ENCODE assay signal across 12 cellular contexts in the genomic region with DNA sequence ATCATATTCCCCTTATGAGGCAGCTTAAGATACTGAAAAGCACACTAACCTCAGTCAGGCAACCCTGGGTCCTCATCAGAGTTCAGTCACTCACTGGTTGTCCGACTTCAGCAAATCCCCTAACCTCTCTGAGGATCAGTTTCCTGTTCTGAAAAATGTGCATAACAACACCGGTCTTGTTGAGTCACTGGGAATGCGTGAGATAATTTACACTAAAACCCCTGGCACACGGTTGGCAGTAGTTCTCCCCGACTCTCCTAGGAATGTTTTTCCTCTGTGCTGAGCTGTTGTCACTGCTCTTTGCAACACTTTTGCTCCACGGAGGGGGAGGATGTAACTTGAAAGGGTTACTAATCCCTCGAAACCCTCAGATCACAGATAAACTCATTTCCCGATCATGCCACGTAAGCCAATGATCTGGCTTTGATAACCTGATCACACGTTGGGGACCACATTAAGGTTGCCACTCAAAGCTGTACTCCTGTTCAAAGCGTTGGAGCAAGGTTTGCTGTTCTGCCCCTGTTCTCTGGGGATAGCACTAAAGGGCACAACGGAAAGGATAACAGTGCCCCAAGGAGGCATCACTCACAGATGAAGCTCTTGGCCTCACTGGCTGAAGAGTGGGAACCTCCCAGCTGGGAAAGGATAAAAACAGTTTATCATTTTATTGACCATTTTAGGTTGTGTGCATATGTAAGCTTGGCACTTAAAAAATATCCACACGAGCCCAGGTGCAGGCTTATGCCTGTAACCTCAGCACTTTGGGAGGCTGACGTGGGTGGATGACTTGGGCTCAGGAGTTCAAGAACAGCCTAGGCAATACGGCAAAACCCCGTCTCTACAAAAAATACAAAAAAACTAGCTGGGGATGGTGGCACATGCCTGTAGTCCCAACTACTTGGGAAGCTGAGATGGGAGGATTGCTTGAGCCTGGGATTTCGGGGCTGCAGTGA. TPM values are rescaled to one million over a fixed set of nuclear protein-coding genes. Genes with fewer than 3 reads are reported as not detected.
DNase-seq lines count a peak whose midpoint lies in the region; ATAC-seq and TF ChIP-seq lines count a peak whose summit lies in the region.
"Had no signal": no experiment of that assay in that cellular context is flagged by ENCODE, and none has a peak within 500 bp of the region (broad histone marks: within the 10 kb centered on the region; RNA-seq: fewer than 3 reads in every experiment).

No MANE protein-coding gene starts in this region.

- DNase-seq in MG63 (peak; percentile 40), endodermal cell (no peak), NOMO-1 treated with dmso at 0.1 percent for 144 hours (lab: John Stamatoyannopoulos, UW; ENCODE audit: unreplicated experiment) (no peak), LoVo (ENCODE audit: low spot score) (no peak), NCI-H446 (lab: John Stamatoyannopoulos, UW) (no peak)
- DNase-seq in activated CD8-positive, alpha-beta T cell treated with anti-CD3 and anti-CD28 coated beads for 36 hours, result peak; percentile 88
- peak in 2 of 3 experiments; percentile 55 to 67 for DNase-seq in stimulated activated CD4-positive, alpha-beta T cell treated with anti-CD3 and anti-CD28 coated beads, TNF-alpha, amount 100 ng/mL, for 24 hours (ENCODE audit: low read depth in 3 of 3)
- DNase-seq: aorta, NCI-H1048 had no signal

- H3K36me3 Mint-ChIP-seq in activated CD8-positive, alpha-beta T cell treated with anti-CD3 and anti-CD28 coated beads for 36 hours (ENCODE audit: low read depth), result peaks cover 10% of the 10 kb centered on the region
- H3K36me3 Mint-ChIP-seq in endodermal cell (ENCODE audit: low read depth), result no peaks in the 10 kb centered on the region

- CTCF ChIA-PET in activated CD8-positive, alpha-beta T cell treated with anti-CD3 and anti-CD28 coated beads for 36 hours (lab: Charles Lee), result interaction anchor here (0.6 to 2.7 kb wide), 14 partner anchors 11 to 318 kb away, joined by 3 to 38 read pairs (median 4); a partner anchor contains a TSS

- H3K27ac ChIP-seq in endodermal cell (ENCODE audit: low read depth, low read length), result no peak overlapping the region

- no peaks in the 10 kb centered on the region for H3K4me1 ChIP-seq in endodermal cell (ENCODE audit: control insufficient read depth, insufficient read depth, low read length)

- H3K4me3 Mint-ChIP-seq in activated CD8-positive, alpha-beta T cell treated with anti-CD3 and anti-CD28 coated beads for 36 hours, result peak overlapping the region; percentile 78
- H3K4me3 Mint-ChIP-seq in endodermal cell, result no peak overlapping the region

- TF ChIP-seq CTCF in activated CD8-positive, alpha-beta T cell treated with anti-CD3 and anti-CD28 coated beads for 36 hours (IDR thresholded peaks at IDR 0.05), result no peak
- TF ChIP-seq CTCF in endodermal cell (conservative IDR thresholded peaks at IDR 0.05), result no peak

- 55 to 64% methylated on average over 12 to 17 of the region's 17 CpGs for WGBS in endodermal cell (ENCODE audit: insufficient coverage in 1 of 2, insufficient read length in 1 of 2), 2 experiments

- intact Hi-C loops in activated CD8-positive, alpha-beta T cell treated with anti-CD3 and anti-CD28 coated beads for 36 hours (cut with micrococcal nuclease), result loop anchor here (2.0 to 10.0 kb wide), 2 partner anchors 15 to 269 kb away; a partner anchor contains a TSS

- POLR2A ChIA-PET in activated CD8-positive, alpha-beta T cell treated with anti-CD3 and anti-CD28 coated beads for 36 hours (lab: Charles Lee), result interaction anchor here (0.6 to 29.2 kb wide), 13 partner anchors 9 to 498 kb away, joined by 3 to 846 read pairs (median 4); a partner anchor contains a TSS

- H3K4me3 ChIP-seq in MG63, result no peak overlapping the region
- H3K4me3 ChIP-seq in endodermal cell (ENCODE audit: low read length), result no peak overlapping the region
- H3K4me3 ChIP-seq: heart left ventricle had no signal

- H3K27me3 ChIP-seq in MG63 (no peaks in the 10 kb centered on the region), endodermal cell (ENCODE audit: control insufficient read depth, insufficient read depth, low read length, poor library complexity, severe bottlenecking) (no peaks in the 10 kb centered on the region)
- H3K27me3 ChIP-seq: heart left ventricle had no signal

- peaks cover 68% of the 10 kb centered on the region for H3K4me1 Mint-ChIP-seq in activated CD8-positive, alpha-beta T cell treated with anti-CD3 and anti-CD28 coated beads for 36 hours (ENCODE audit: low read depth)
- peaks cover 18% of the 10 kb centered on the region for H3K4me1 Mint-ChIP-seq in endodermal cell

- H3K36me3 ChIP-seq in MG63, result no peaks in the 10 kb centered on the region
- H3K36me3 ChIP-seq in endodermal cell (ENCODE audit: control insufficient read depth, insufficient read depth, low read length), result no peaks in the 10 kb centered on the region
- H3K36me3 ChIP-seq: heart left ventricle had no signal

- H3K9me3 Mint-ChIP-seq in activated CD8-positive, alpha-beta T cell treated with anti-CD3 and anti-CD28 coated beads for 36 hours, result peaks cover 4% of the 10 kb centered on the region
- H3K9me3 Mint-ChIP-seq in endodermal cell, result peaks cover 9% of the 10 kb centered on the region

- no peaks in the 10 kb centered on the region for H3K27me3 Mint-ChIP-seq in activated CD8-positive, alpha-beta T cell treated with anti-CD3 and anti-CD28 coated beads for 36 hours
- H3K27me3 Mint-ChIP-seq in endodermal cell (ENCODE audit: insufficient read depth), result peaks cover 7% of the 10 kb centered on the region

- H3K9me3 ChIP-seq in MG63 (no peaks in the 10 kb centered on the region), endodermal cell (ENCODE audit: control insufficient read depth, low read length) (peaks cover 11% of the 10 kb centered on the region)
- H3K9me3 ChIP-seq: heart left ventricle had no signal

- H3K9ac ChIP-seq in endodermal cell (ENCODE audit: extremely low read depth, low read length, poor library complexity, severe bottlenecking), result no peak overlapping the region

- peak; percentile 72 for ATAC-seq in activated CD8-positive, alpha-beta T cell treated with anti-CD3 and anti-CD28 coated beads for 36 hours
- ATAC-seq in GM21529 (IDR thresholded peaks at IDR 0.05; ENCODE audit: unreplicated experiment), result no peak

- H3K27ac Mint-ChIP-seq in activated CD8-positive, alpha-beta T cell treated with anti-CD3 and anti-CD28 coated beads for 36 hours, result peak overlapping the region; percentile 94
- H3K27ac Mint-ChIP-seq in endodermal cell, result peak overlapping the region; percentile 55

RNA-seq across cellular contexts. Expression of a gene that starts 5.0 kb away (rescaled TPM):
- total RNA-seq in MG63 (2014; rRNA removed; shearing (Covaris generic); ENCODE audit: low replicate concordance), result 27.2 and 99.9 TPM in 2 replicates
- total RNA-seq in activated CD8-positive, alpha-beta T cell treated with anti-CD3 and anti-CD28 coated beads for 36 hours, result 100 to 1,000 TPM; 284 to 285 TPM
- total RNA-seq in endodermal cell, result 100 to 1,000 TPM; 123 to 139 TPM
- polyA plus RNA-seq in endodermal cell (2013, experiment 1 of 2), result 93.5 TPM
- 77.6 TPM for polyA plus RNA-seq in endodermal cell (2013, experiment 2 of 2)

RNA-seq across cellular contexts. Expression of a gene that starts 21.6 kb away (rescaled TPM):
- not detected in 2 replicates for total RNA-seq in MG63 (2014; rRNA removed; shearing (Covaris generic); ENCODE audit: low replicate concordance)
- total RNA-seq in activated CD8-positive, alpha-beta T cell treated with anti-CD3 and anti-CD28 coated beads for 36 hours, result 100 to 1,000 TPM; 868 to 874 TPM
- total RNA-seq in endodermal cell, result not detected
- not detected for polyA plus RNA-seq in endodermal cell (2013, experiment 1 of 2)
- not detected for polyA plus RNA-seq in endodermal cell (2013, experiment 2 of 2)
- polyA plus RNA-seq: neural cell had no signal

Comparison
In these comparisons a context has a peak if more than half of its experiments do, and no peak if none do; other contexts are left out.
1. DNase-seq: peak in MG63 (single experiment), activated CD8-positive, alpha-beta T cell treated with anti-CD3 and anti-CD28 coated beads for 36 hours (single experiment) and stimulated activated CD4-positive, alpha-beta T cell treated with anti-CD3 and anti-CD28 coated beads, TNF-alpha, amount 100 ng/mL, for 24 hours (2 of 3); none in endodermal cell (single experiment), NOMO-1 treated with dmso at 0.1 percent for 144 hours (single experiment), LoVo (single experiment) and NCI-H446 (0 of 2).
2. RNA of a gene that starts 21.6 kb away (total RNA-seq): 868 to 874 TPM in activated CD8-positive, alpha-beta T cell treated with anti-CD3 and anti-CD28 coated beads for 36 hours; not detected in endodermal cell and not detected in MG63; every median in the first group is over 100 times any median in the second.